In genomic region chr17:4738136-4739121, GRCh38 we compare ENCODE assay signal across 8 cellular contexts.
DNase-seq lines count a peak whose midpoint lies in the region; ATAC-seq lines count a peak whose summit lies in the region.

No MANE protein-coding gene starts in this region.

- H3K27ac Mint-ChIP-seq in activated naive CD8-positive, alpha-beta T cell treated with anti-CD3 and anti-CD28 coated beads, Interleukin-2, amount 50 U/mL, for 24 hours, result peak overlapping the region; percentile 71

- no peaks in the 10 kb centered on the region for H3K9me3 Mint-ChIP-seq in activated naive CD8-positive, alpha-beta T cell treated with anti-CD3 and anti-CD28 coated beads, Interleukin-2, amount 50 U/mL, for 24 hours

- no peak for ATAC-seq in activated naive CD8-positive, alpha-beta T cell treated with anti-CD3 and anti-CD28 coated beads, Interleukin-2, amount 50 U/mL, for 24 hours

- H3K27me3 Mint-ChIP-seq in activated naive CD8-positive, alpha-beta T cell treated with anti-CD3 and anti-CD28 coated beads, Interleukin-2, amount 50 U/mL, for 24 hours, result peaks cover 18% of the 10 kb centered on the region

- no peak for DNase-seq in activated naive CD8-positive, alpha-beta T cell treated with anti-CD3 and anti-CD28 coated beads, Interleukin-2, amount 50 U/mL, for 24 hours
- DNase-seq in iPS-NIHi7 (ENCODE audit: extremely low spot score) (peak; percentile 31), hypothalamus (lab: John Stamatoyannopoulos, UW) (no peak), NCI-H2081 (lab: John Stamatoyannopoulos, UW) (no peak), KBM-7 (no peak), SIG-M5 treated with dmso at 0.1 percent for 504 hours (lab: John Stamatoyannopoulos, UW; ENCODE audit: unreplicated experiment) (no peak)
- peak; percentile 22 for DNase-seq in stimulated activated CD8-positive, alpha-beta memory T cell treated with anti-CD3 and anti-CD28 coated beads, Interleukin-4, amount 100 ng/mL, for 48 hours

- H3K9me3 ChIP-seq in HUES6 (ENCODE audit: control insufficient read depth, insufficient read depth, low read depth, low read length), result no peaks in the 10 kb centered on the region

- H3K36me3 Mint-ChIP-seq in activated naive CD8-positive, alpha-beta T cell treated with anti-CD3 and anti-CD28 coated beads, Interleukin-2, amount 50 U/mL, for 24 hours (ENCODE audit: low read depth), result no peaks in the 10 kb centered on the region

- peaks cover 90% of the 10 kb centered on the region for H3K27me3 ChIP-seq in HUES6 (ENCODE audit: control insufficient read depth, insufficient read depth, low read length)

- H3K27ac ChIP-seq in HUES6 (ENCODE audit: low read depth, low read length), result no peak overlapping the region

- in situ Hi-C loops in KBM-7 (cut with MboI; ENCODE audit: low pct_unique_long_range_greater_than_20kb, low sequenced_read_pairs), result no loop called here

- H3K9ac ChIP-seq in HUES6 (ENCODE audit: low read length), result peak overlapping the region; percentile 17

- H3K4me1 ChIP-seq in HUES6 (ENCODE audit: control insufficient read depth, insufficient read depth, low read length), result peaks cover 8% of the 10 kb centered on the region

- H3K4me1 Mint-ChIP-seq in activated naive CD8-positive, alpha-beta T cell treated with anti-CD3 and anti-CD28 coated beads, Interleukin-2, amount 50 U/mL, for 24 hours, result peaks cover 31% of the 10 kb centered on the region

- peak overlapping the region; percentile 73 for H3K4me3 Mint-ChIP-seq in activated naive CD8-positive, alpha-beta T cell treated with anti-CD3 and anti-CD28 coated beads, Interleukin-2, amount 50 U/mL, for 24 hours

- peak overlapping the region; percentile 86 for H3K4me3 ChIP-seq in HUES6 (ENCODE audit: low read depth, low read length)

- no peaks in the 10 kb centered on the region for H3K36me3 ChIP-seq in HUES6 (ENCODE audit: control insufficient read depth, insufficient read depth, low read length)

Comparison
In these comparisons a context has a peak if more than half of its experiments do, and no peak if none do; other contexts are left out.
1. DNase-seq: peak in iPS-NIHi7 (single experiment) and stimulated activated CD8-positive, alpha-beta memory T cell treated with anti-CD3 and anti-CD28 coated beads, Interleukin-4, amount 100 ng/mL, for 48 hours (single experiment); none in activated naive CD8-positive, alpha-beta T cell treated with anti-CD3 and anti-CD28 coated beads, Interleukin-2, amount 50 U/mL, for 24 hours (single experiment), hypothalamus (0 of 51), NCI-H2081 (0 of 2), KBM-7 (single experiment) and SIG-M5 treated with dmso at 0.1 percent for 504 hours (single experiment).